Comparison of ENCODE assay signal across 1 cellular context in the genomic region with DNA sequence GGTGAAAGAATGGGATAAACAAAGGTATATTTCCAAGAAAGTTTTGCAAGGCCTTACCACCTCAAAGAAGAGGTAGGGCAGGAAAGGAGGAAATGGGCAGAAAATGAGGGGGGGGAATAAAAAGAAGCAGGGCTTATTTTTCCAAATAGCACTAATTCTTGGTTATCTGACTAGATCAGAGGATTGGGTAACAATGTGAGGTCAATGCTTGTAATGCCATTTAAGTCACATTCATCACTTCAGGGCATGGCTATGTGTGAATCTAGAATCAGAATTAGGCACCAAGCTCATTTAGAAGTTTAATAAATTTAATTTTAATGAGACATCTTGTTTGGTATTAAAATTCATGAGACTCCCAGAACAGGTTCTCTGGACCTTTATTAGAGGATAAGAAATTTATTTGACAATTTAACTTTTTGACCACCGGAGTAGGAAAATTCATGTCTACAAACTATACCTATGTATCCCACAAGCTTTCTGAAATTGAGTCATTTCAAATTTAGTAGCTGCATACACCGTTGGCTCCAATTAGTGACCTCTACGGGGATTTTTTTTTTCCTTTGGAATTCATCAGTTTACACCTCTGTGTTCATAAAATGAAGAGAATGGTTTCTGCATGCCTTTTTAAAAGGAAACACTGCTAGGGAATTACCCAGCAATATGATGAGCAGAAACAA.
TF ChIP-seq lines count a peak whose summit lies in the region.

No MANE protein-coding gene starts in this region.

TF ChIP-seq in A549, 52 proteins besides CTCF, POLR2A, EP300 and RAD21 (continued from another document):
- no peak for TF ChIP-seq HEYL (CRISPR knock-in tag; IDR thresholded peaks at IDR 0.05)
- TF ChIP-seq PHF8 (IDR thresholded peaks at IDR 0.05; ENCODE audit: borderline replicate concordance, low read depth) = no peak
